9 cellular contexts compared by ENCODE assay signal in the genomic region with DNA sequence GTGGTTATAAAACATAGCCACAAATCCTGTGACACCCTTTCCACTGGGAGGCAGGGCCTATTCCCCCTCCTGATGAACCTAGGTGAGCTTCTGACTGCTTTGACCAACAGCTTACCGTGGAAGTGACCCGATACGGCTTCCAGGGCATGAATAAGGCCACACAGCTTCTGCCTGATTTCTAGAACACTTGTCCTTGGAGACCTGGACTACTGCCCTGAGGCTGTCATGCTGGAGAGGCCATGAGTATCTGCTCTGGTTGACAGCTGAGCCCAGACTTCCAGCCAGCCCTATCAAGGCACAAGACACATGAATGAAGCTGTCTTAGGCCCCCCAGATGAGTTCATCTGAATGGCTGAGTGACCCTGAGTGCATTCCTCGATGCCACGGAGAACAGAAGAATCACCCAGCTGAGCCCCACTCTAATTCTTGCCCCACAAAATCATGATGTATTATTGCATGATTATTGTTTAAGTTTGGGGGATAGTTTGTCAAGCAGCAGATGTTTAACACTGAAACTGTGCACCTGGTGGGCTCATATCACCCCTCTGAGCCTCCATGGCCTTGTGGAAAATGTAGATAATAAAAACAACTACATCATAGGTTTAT. TPM values are rescaled to one million over a fixed set of nuclear protein-coding genes. Genes with fewer than 3 reads are reported as not detected.
"Had no signal": no experiment of that assay in that cellular context is flagged by ENCODE, and none has a peak within 500 bp of the region (broad histone marks: within the 10 kb centered on the region; RNA-seq: fewer than 3 reads in every experiment).

No MANE protein-coding gene starts in this region.

- H3K36me3 Mint-ChIP-seq: IgD-negative memory B cell had no signal

- ATAC-seq: HCT116 had no signal

- H3K9me3 ChIP-seq: HAP-1 had no signal

- H3K4me1 ChIP-seq: HAP-1 had no signal

- H3K4me3 ChIP-seq: HAP-1 had no signal

- H3K27ac Mint-ChIP-seq: HFFc6, IgD-negative memory B cell had no signal

- H3K36me3 ChIP-seq: HAP-1 had no signal

- H3K4me3 Mint-ChIP-seq: HFFc6, IgD-negative memory B cell had no signal

- DNase-seq: GOT3, H7, HFFc6, KG1 had no signal

- H3K4me1 Mint-ChIP-seq: IgD-negative memory B cell had no signal

RNA-seq across cellular contexts. Expression of a gene that starts 21.4 kb away (rescaled TPM):
- total RNA-seq: H4, HT-29 had no signal
- polyA plus RNA-seq: IgD-negative memory B cell had no signal

RNA-seq across cellular contexts. Expression of a gene that starts 36.8 kb away (rescaled TPM):
- polyA plus RNA-seq: IgD-negative memory B cell had no signal
